ENCODE assay signal across 23 cellular contexts in the genomic region with DNA sequence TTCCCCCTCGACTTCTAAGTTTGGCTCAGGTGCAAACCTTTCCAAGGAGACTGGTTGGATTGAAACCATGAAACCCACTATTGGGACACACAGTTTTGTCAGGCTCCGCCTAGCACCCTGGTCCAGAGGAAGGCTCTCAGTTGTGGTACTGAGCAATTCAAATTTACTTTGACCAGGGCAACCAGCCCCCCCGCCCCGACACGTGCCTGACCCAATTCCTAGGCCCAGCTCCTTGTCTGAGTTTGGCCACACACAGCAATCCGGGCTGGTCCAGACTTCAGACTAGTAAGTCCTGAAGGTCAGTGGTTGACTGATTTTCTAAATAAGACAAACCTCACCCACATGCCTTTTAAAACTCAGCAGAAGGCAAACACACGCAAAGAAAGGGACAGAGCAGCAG.
"Had no signal": no experiment of that assay in that cellular context is flagged by ENCODE, and none has a peak within 500 bp of the region (broad histone marks: within the 10 kb centered on the region; RNA-seq: fewer than 3 reads in every experiment).

No MANE protein-coding gene starts in this region.

- H3K9me3 ChIP-seq: body of pancreas, colonic mucosa had no signal

- H3K27me3 Mint-ChIP-seq: activated B cell treated with CpG ODN at 0.5 μM for 24 hours; activated naive CD8-positive, alpha-beta T cell; activated T-helper 17 cell treated with anti-CD3 and anti-CD28 coated beads, Interleukin-2, amount 50 U/mL, for 72 hours had no signal

- DNase-seq: activated B cell treated with CpG ODN at 0.5 μM for 24 hours; activated CD4-positive, alpha-beta T cell treated with anti-CD3 and anti-CD28 coated beads for 48 hours; activated CD4-positive, alpha-beta T cell treated with anti-CD3 and anti-CD28 coated beads, Interleukin-2, amount 50 U/mL, for 1 hour; activated CD4-positive, alpha-beta T cell treated with anti-CD3 and anti-CD28 coated beads, Interleukin-2, amount 50 U/mL, for 48 hours; activated CD8-positive, alpha-beta memory T cell treated with anti-CD3 and anti-CD28 coated beads for 24 hours; activated CD8-positive, alpha-beta T cell treated with anti-CD3 and anti-CD28 coated beads for 36 hours; activated effector memory CD4-positive, alpha-beta T cell treated with Interleukin-2 at 50 U/mL for 16 hours; activated gamma-delta T cell treated with Interleukin-2 at 50 U/mL for 16 hours; activated naive CD4-positive, alpha-beta T cell treated with anti-CD3 and anti-CD28 coated beads, Interleukin-2, amount 50 U/mL, for 16 hours; activated naive CD4-positive, alpha-beta T cell treated with Interleukin-2 at 50 U/mL for 16 hours; activated T-cell treated with anti-CD3 and anti-CD28 coated beads, Interleukin-2, amount 50 U/mL, for 4 hours; amniotic stem cell; body of pancreas; colonic mucosa; effector CD8-positive, alpha-beta T cell; foreskin fibroblast; T-cell; T-helper 9 cell; WERI-Rb-1 had no signal

- H3K4me3 Mint-ChIP-seq: activated B cell treated with CpG ODN at 0.5 μM for 24 hours; activated CD8-positive, alpha-beta T cell treated with anti-CD3 and anti-CD28 coated beads for 36 hours; activated naive CD8-positive, alpha-beta T cell; activated T-cell treated with anti-CD3 and anti-CD28 coated beads, Interleukin-2, amount 50 U/mL, for 4 hours; activated T-helper 17 cell treated with anti-CD3 and anti-CD28 coated beads, Interleukin-2, amount 50 U/mL, for 72 hours; T-cell; T-helper 1 cell treated with Interleukin-12 subunit alpha and Interleukin-12 subunit beta and Interleukin-4 antibody, amounts not matched to agents 30 μg/mL and 1 μg/mL, for 36 hours had no signal

- H3K36me3 Mint-ChIP-seq: activated naive CD8-positive, alpha-beta T cell; T-cell had no signal

- H3K27ac Mint-ChIP-seq: activated B cell treated with CpG ODN at 0.5 μM for 24 hours; activated CD8-positive, alpha-beta T cell treated with anti-CD3 and anti-CD28 coated beads for 36 hours; activated naive CD8-positive, alpha-beta T cell; activated T-helper 17 cell treated with anti-CD3 and anti-CD28 coated beads, Interleukin-2, amount 50 U/mL, for 72 hours; T-cell; T-helper 1 cell treated with Interleukin-12 subunit alpha and Interleukin-12 subunit beta and Interleukin-4 antibody, amounts not matched to agents 30 μg/mL and 1 μg/mL, for 36 hours had no signal

- H3K27ac ChIP-seq: body of pancreas, colonic mucosa, WERI-Rb-1 had no signal

- H3K4me1 Mint-ChIP-seq: activated B cell treated with CpG ODN at 0.5 μM for 24 hours; activated T-helper 17 cell treated with anti-CD3 and anti-CD28 coated beads, Interleukin-2, amount 50 U/mL, for 72 hours had no signal

- H3K4me1 ChIP-seq: body of pancreas, colonic mucosa had no signal

- ATAC-seq: activated CD4-positive, CD25-positive, alpha-beta regulatory T cell treated with anti-CD3 and anti-CD28 coated beads, Interleukin-2, amount 50 U/mL, for 24 hours; activated CD8-positive, alpha-beta T cell treated with anti-CD3 and anti-CD28 coated beads for 36 hours; activated T-helper 17 cell treated with anti-CD3 and anti-CD28 coated beads, Interleukin-2, amount 50 U/mL, for 72 hours; body of pancreas; T-cell had no signal

- H3K36me3 ChIP-seq: colonic mucosa, WERI-Rb-1 had no signal

- H3K27me3 ChIP-seq: body of pancreas, colonic mucosa had no signal

- H3K4me3 ChIP-seq: body of pancreas, colonic mucosa had no signal

- H3K9me3 Mint-ChIP-seq: activated B cell treated with CpG ODN at 0.5 μM for 24 hours; activated CD8-positive, alpha-beta T cell treated with anti-CD3 and anti-CD28 coated beads for 36 hours; activated T-cell treated with anti-CD3 and anti-CD28 coated beads, Interleukin-2, amount 50 U/mL, for 4 hours; activated T-helper 17 cell treated with anti-CD3 and anti-CD28 coated beads, Interleukin-2, amount 50 U/mL, for 72 hours; T-cell; T-helper 1 cell treated with Interleukin-12 subunit alpha and Interleukin-12 subunit beta and Interleukin-4 antibody, amounts not matched to agents 30 μg/mL and 1 μg/mL, for 36 hours had no signal
